Comparison of ENCODE assay signal across 8 cellular contexts in genomic region chr7:124929467-124930172, GRCh38. TPM values are rescaled to one million over a fixed set of nuclear protein-coding genes. Genes with fewer than 3 reads are reported as not detected.
DNase-seq lines count a peak whose midpoint lies in the region; ATAC-seq and TF ChIP-seq lines count a peak whose summit lies in the region.

A gene with protein sequence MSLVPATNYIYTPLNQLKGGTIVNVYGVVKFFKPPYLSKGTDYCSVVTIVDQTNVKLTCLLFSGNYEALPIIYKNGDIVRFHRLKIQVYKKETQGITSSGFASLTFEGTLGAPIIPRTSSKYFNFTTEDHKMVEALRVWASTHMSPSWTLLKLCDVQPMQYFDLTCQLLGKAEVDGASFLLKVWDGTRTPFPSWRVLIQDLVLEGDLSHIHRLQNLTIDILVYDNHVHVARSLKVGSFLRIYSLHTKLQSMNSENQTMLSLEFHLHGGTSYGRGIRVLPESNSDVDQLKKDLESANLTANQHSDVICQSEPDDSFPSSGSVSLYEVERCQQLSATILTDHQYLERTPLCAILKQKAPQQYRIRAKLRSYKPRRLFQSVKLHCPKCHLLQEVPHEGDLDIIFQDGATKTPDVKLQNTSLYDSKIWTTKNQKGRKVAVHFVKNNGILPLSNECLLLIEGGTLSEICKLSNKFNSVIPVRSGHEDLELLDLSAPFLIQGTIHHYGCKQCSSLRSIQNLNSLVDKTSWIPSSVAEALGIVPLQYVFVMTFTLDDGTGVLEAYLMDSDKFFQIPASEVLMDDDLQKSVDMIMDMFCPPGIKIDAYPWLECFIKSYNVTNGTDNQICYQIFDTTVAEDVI (minus strand): TSS chr7:124929825. CDS start chr7:124897173, 32,652 bp downstream.

- POLR2A ChIA-PET in activated B cell treated with CpG ODN at 0.5 μM for 24 hours (lab: Charles Lee), result interaction anchor here (1.5 kb wide), 2 partner anchors 1181 to 1372 kb away, joined by 3 to 8 read pairs; partner anchors contain the start of genes NDUFA5 and WASL

- TF ChIP-seq CTCF in activated B cell treated with CpG ODN at 0.5 μM for 24 hours (IDR thresholded peaks at IDR 0.05), result no peak

- DNase-seq in AG08395 (ENCODE audit: low spot score) (peak; percentile 98), NCI-H345 (lab: John Stamatoyannopoulos, UW) (peak; percentile 99), activated B cell treated with CpG ODN at 0.5 μM for 24 hours (peak; percentile 89), caudate nucleus (lab: John Stamatoyannopoulos, UW) (peak; percentile 82 to 100 (median 98)), immature natural killer cell (peak; percentile 94 to 96 (median 95)), smooth muscle cell of the brain vasculature (ENCODE audit: low read depth, low spot score) (peak; percentile 99)

- no peaks in the 10 kb centered on the region for H3K9me3 Mint-ChIP-seq in activated B cell treated with CpG ODN at 0.5 μM for 24 hours
- H3K9me3 Mint-ChIP-seq in immature natural killer cell, result no peaks in the 10 kb centered on the region

- ATAC-seq in HG03196 (IDR thresholded peaks at IDR 0.05; ENCODE audit: unreplicated experiment) (peak; percentile 100), activated B cell treated with CpG ODN at 0.5 μM for 24 hours (ENCODE audit: low read depth) (peak; percentile 98)

- H3K27me3 Mint-ChIP-seq in activated B cell treated with CpG ODN at 0.5 μM for 24 hours, result no peaks in the 10 kb centered on the region
- peaks cover 2 to 9% (median 8%) of the 10 kb centered on the region in 3 donors for H3K27me3 Mint-ChIP-seq in immature natural killer cell (ENCODE audit: low read depth in 3 of 3)

- H3K36me3 Mint-ChIP-seq in activated B cell treated with CpG ODN at 0.5 μM for 24 hours (ENCODE audit: low read depth), result peaks cover 33% of the 10 kb centered on the region
- peaks cover 0 to 8% (median 4%) of the 10 kb centered on the region in 3 donors for H3K36me3 Mint-ChIP-seq in immature natural killer cell

- peak within 1 kb of the TSS; percentile 97 for H3K4me3 Mint-ChIP-seq in activated B cell treated with CpG ODN at 0.5 μM for 24 hours
- peak within 1 kb of the TSS; percentile 90 to 96 (median 92) for H3K4me3 Mint-ChIP-seq in immature natural killer cell

- TF ChIP-seq POLR2A in GM18951 (IDR thresholded peaks at IDR 0.05; ENCODE audit: extremely low read depth, insufficient read depth, insufficient read length), result peak; percentile 77

- peak within 1 kb of the TSS; percentile 92 for H3K27ac ChIP-seq in caudate nucleus (ENCODE audit: low read depth, low read length)

- H3K4me1 Mint-ChIP-seq in activated B cell treated with CpG ODN at 0.5 μM for 24 hours, result peaks cover 26% of the 10 kb centered on the region
- peaks cover 22 to 55% of the 10 kb centered on the region in 2 donors for H3K4me1 Mint-ChIP-seq in immature natural killer cell

- CTCF ChIA-PET in activated B cell treated with CpG ODN at 0.5 μM for 24 hours (lab: Charles Lee), result interaction anchor here (0.9 to 1.2 kb wide), 2 partner anchors 9 to 76 kb away, joined by 3 read pairs; no protein-coding TSS in a partner anchor

- H3K27ac Mint-ChIP-seq in activated B cell treated with CpG ODN at 0.5 μM for 24 hours (peak within 1 kb of the TSS; percentile 89), immature natural killer cell (peak within 1 kb of the TSS; percentile 93 to 97 (median 95))

- in situ Hi-C loops in GM18951 (cut with MboI; ENCODE audit: low sequenced_read_pairs, unreplicated experiment), result no loop called here

- intact Hi-C loops in activated B cell treated with CpG ODN at 0.5 μM for 24 hours (cut with micrococcal nuclease), result loop anchor here (1.0 to 5.0 kb wide), 4 partner anchors 1180 to 1773 kb away; partner anchors contain the start of genes IQUB, NDUFA5 and WASL

RNA-seq across cellular contexts. Expression of the gene that starts here (rescaled TPM):
- 23.4 and 26.8 TPM in 2 replicates for total RNA-seq in activated B cell treated with CpG ODN at 0.5 μM for 24 hours
- polyA plus RNA-seq in immature natural killer cell, result 10 to 100 TPM; 10.5 to 21.9 (median 19.3) TPM

Comparison
In these comparisons a context has a peak if more than half of its experiments do, and no peak if none do; other contexts are left out.
1. Peak in every context shown above with its lines: DNase-seq, ATAC-seq and H3K27ac ChIP-seq.